Comparison of ENCODE assay signal across 13 cellular contexts in genomic region chr6:128039542-128039941, GRCh38.
"Had no signal": no experiment of that assay in that cellular context is flagged by ENCODE, and none has a peak within 500 bp of the region (broad histone marks: within the 10 kb centered on the region; RNA-seq: fewer than 3 reads in every experiment).

No MANE protein-coding gene starts in this region.

- H3K4me1 Mint-ChIP-seq: activated naive CD4-positive, alpha-beta T cell treated with anti-CD3 and anti-CD28 coated beads, Interleukin-2, amount 50 U/mL, for 24 hours had no signal

- ATAC-seq: left colon; stimulated activated naive CD8-positive, alpha-beta T cell treated with anti-CD3 and anti-CD28 coated beads, Interleukin-15, Interleukin-2, amounts not matched to agents 100 U/mL and 50 U/mL, for 24 hours had no signal

- H3K4me3 Mint-ChIP-seq: activated naive CD4-positive, alpha-beta T cell treated with anti-CD3 and anti-CD28 coated beads, Interleukin-2, amount 50 U/mL, for 24 hours; dendritic cell treated with granulocyte-macrophage colony-stimulating factor and Interleukin-4, amounts not matched to agents 40 ng/mL and 50 ng/mL, for 4 days; T-helper 2 cell treated with Interferon-gamma antibody and Interleukin-4, amounts not matched to agents 5 μg/mL and 100 μg/mL, for 36 hours had no signal

- H3K9me3 Mint-ChIP-seq: activated naive CD4-positive, alpha-beta T cell treated with anti-CD3 and anti-CD28 coated beads, Interleukin-2, amount 50 U/mL, for 24 hours; dendritic cell treated with granulocyte-macrophage colony-stimulating factor and Interleukin-4, amounts not matched to agents 40 ng/mL and 50 ng/mL, for 4 days; T-helper 2 cell treated with Interferon-gamma antibody and Interleukin-4, amounts not matched to agents 5 μg/mL and 100 μg/mL, for 36 hours had no signal

- H3K27me3 Mint-ChIP-seq: activated naive CD4-positive, alpha-beta T cell treated with anti-CD3 and anti-CD28 coated beads, Interleukin-2, amount 50 U/mL, for 24 hours; dendritic cell treated with granulocyte-macrophage colony-stimulating factor and Interleukin-4, amounts not matched to agents 40 ng/mL and 50 ng/mL, for 4 days had no signal

- DNase-seq: activated CD4-positive, alpha-beta T cell treated with anti-CD3 and anti-CD28 coated beads, Interleukin-2, amount 50 U/mL, for 4 hours; activated gamma-delta T cell; effector CD8-positive, alpha-beta T cell; left colon; occipital lobe; right cardiac atrium; stimulated activated CD4-positive, alpha-beta T cell treated with anti-CD3 and anti-CD28 coated beads, Interleukin-2, amount 100 ng/mL, for 24 hours; stimulated activated naive CD8-positive, alpha-beta T cell treated with anti-CD3 and anti-CD28 coated beads, Interleukin-15, Interleukin-2, amounts not matched to agents 100 U/mL and 50 U/mL, for 24 hours; substantia nigra; tibial artery had no signal

- H3K27ac Mint-ChIP-seq: activated naive CD4-positive, alpha-beta T cell treated with anti-CD3 and anti-CD28 coated beads, Interleukin-2, amount 50 U/mL, for 24 hours; dendritic cell treated with granulocyte-macrophage colony-stimulating factor and Interleukin-4, amounts not matched to agents 40 ng/mL and 50 ng/mL, for 4 days; T-helper 2 cell treated with Interferon-gamma antibody and Interleukin-4, amounts not matched to agents 5 μg/mL and 100 μg/mL, for 36 hours had no signal
